13 cellular contexts compared by ENCODE assay signal in the genomic region with DNA sequence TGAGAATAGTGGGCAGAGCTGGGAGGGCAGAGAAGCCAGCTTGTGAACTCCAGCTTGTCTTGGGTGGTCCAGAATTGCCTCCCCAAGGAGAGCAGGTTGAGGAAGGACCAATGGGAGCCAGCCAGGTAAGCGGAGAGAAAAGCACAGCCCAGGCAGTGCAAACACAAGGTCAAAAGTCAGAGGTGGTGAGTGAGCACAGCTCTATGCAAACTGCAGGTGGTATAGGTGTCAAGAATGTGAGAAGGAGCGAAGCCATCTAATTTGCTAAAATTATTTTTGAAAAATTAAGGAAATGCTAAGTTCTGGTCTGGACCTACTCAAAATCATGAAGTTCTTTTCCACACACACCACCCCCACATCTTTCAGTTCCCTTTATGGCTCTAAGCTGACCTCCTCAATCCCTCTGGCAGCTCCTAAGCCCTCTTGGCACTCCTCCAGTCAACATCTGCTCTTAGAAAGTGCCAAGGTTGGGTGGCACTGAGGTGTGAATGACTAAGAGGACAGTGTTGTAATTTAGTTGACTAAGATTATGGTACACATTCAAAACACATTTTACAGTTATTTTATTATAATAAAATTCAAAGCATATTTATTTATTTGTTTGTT. TPM values are rescaled to one million over a fixed set of nuclear protein-coding genes. Genes with fewer than 3 reads are reported as not detected.
A peak's percentile ranks its signal among the peaks of the same experiment; 100 is the strongest.
DNase-seq lines count a peak whose midpoint lies in the region; ATAC-seq and TF ChIP-seq lines count a peak whose summit lies in the region.
"Had no signal": no experiment of that assay in that cellular context is flagged by ENCODE, and none has a peak within 500 bp of the region (broad histone marks: within the 10 kb centered on the region; RNA-seq: fewer than 3 reads in every experiment).

No MANE protein-coding gene starts in this region.

- POLR2A ChIA-PET in Panc1 (lab: Charles Lee) = no interaction called here

- intact Hi-C loops in Panc1 (cut with micrococcal nuclease; ENCODE audit: unreplicated experiment) = no loop called here
- intact Hi-C loops in activated T-helper 2 cell treated with anti-CD3 and anti-CD28 coated beads, Interferon-gamma antibody, Interleukin-2, Interleukin-4, amounts not matched to agents 10 μg/mL and 5 μg/mL and 100 μg/mL, durations not matched to agents 14 hours and 24 hours and 36 hours (cut with micrococcal nuclease) = no loop called here

- H3K27ac ChIP-seq in C4-2B = peak overlapping the region; percentile 58
- H3K27ac ChIP-seq in Panc1 (ENCODE audit: low read length) = no peak overlapping the region
- H3K27ac ChIP-seq: PC-9 had no signal

- H3K4me3 ChIP-seq in Panc1 (ENCODE audit: low read depth in 2 of 2, low read length in 2 of 2) = no peak overlapping the region
- H3K4me3 ChIP-seq: PC-9 had no signal

- ATAC-seq in Panc1 (no peak), GM18520 (IDR thresholded peaks at IDR 0.05; ENCODE audit: unreplicated experiment) (no peak), GM19397 (IDR thresholded peaks at IDR 0.05; ENCODE audit: unreplicated experiment) (no peak)
- ATAC-seq: activated naive CD4-positive, alpha-beta T cell treated with anti-CD3 and anti-CD28 coated beads, Interleukin-2, amount 50 U/mL, for 72 hours had no signal

- no peak overlapping the region for H3K4me3 Mint-ChIP-seq in activated T-helper 2 cell treated with anti-CD3 and anti-CD28 coated beads, Interferon-gamma antibody, Interleukin-2, Interleukin-4, amounts not matched to agents 10 μg/mL and 5 μg/mL and 100 μg/mL, durations not matched to agents 14 hours and 24 hours and 36 hours (ENCODE audit: low read depth)
- H3K4me3 Mint-ChIP-seq: nephron had no signal

- DNase-seq in NCI-H1092 treated with DMSO at 0.1 percent for 48 hours (lab: John Stamatoyannopoulos, UW) = peak; percentile 74
- peak; percentile 27 for DNase-seq in Panc1 (ENCODE audit: low read depth, low spot score)
- DNase-seq in kidney tubule cell (ENCODE audit: low spot score) = peak; percentile 7
- DNase-seq in activated T-helper 2 cell treated with anti-CD3 and anti-CD28 coated beads, Interferon-gamma antibody, Interleukin-2, Interleukin-4, amounts not matched to agents 10 μg/mL and 5 μg/mL and 100 μg/mL, durations not matched to agents 14 hours and 24 hours and 36 hours (ENCODE audit: low spot score) = no peak
- no peak for DNase-seq in GM13976 (ENCODE audit: low spot score)
- DNase-seq: activated CD4-positive, alpha-beta T cell treated with anti-CD3 and anti-CD28 coated beads for 48 hours; PC-9; stimulated activated CD4-positive, alpha-beta T cell treated with anti-CD3 and anti-CD28 coated beads, Interleukin-2, amount 100 ng/mL, for 24 hours had no signal

- H3K27ac Mint-ChIP-seq in activated T-helper 2 cell treated with anti-CD3 and anti-CD28 coated beads, Interferon-gamma antibody, Interleukin-2, Interleukin-4, amounts not matched to agents 10 μg/mL and 5 μg/mL and 100 μg/mL, durations not matched to agents 14 hours and 24 hours and 36 hours = no peak overlapping the region
- H3K27ac Mint-ChIP-seq: activated naive CD4-positive, alpha-beta T cell treated with anti-CD3 and anti-CD28 coated beads, Interleukin-2, amount 50 U/mL, for 72 hours; nephron had no signal

- H3K9me3 Mint-ChIP-seq in activated T-helper 2 cell treated with anti-CD3 and anti-CD28 coated beads, Interferon-gamma antibody, Interleukin-2, Interleukin-4, amounts not matched to agents 10 μg/mL and 5 μg/mL and 100 μg/mL, durations not matched to agents 14 hours and 24 hours and 36 hours = no peaks in the 10 kb centered on the region
- H3K9me3 Mint-ChIP-seq: nephron had no signal

- H3K9me3 ChIP-seq in Panc1 (ENCODE audit: control insufficient read depth, insufficient read depth, low read depth, low read length) = no peaks in the 10 kb centered on the region

- peaks cover 21% of the 10 kb centered on the region for H3K27me3 Mint-ChIP-seq in activated T-helper 2 cell treated with anti-CD3 and anti-CD28 coated beads, Interferon-gamma antibody, Interleukin-2, Interleukin-4, amounts not matched to agents 10 μg/mL and 5 μg/mL and 100 μg/mL, durations not matched to agents 14 hours and 24 hours and 36 hours (ENCODE audit: low read depth)

- H3K36me3 ChIP-seq in Panc1 (ENCODE audit: control insufficient read depth, insufficient read depth, low read length) = no peaks in the 10 kb centered on the region

- in situ Hi-C loops in Panc1 (cut with HindIII; ENCODE audit: low pct_unique_long_range_greater_than_20kb, low sequenced_read_pairs) (no loop called here), GM13976 (cut with MboI; ENCODE audit: low sequenced_read_pairs, unreplicated experiment) (no loop called here)

- CTCF ChIA-PET in Panc1 (lab: Charles Lee) = interaction anchor here (0.6 kb wide), 1 partner anchor 586 kb away, joined by 3 read pairs; no protein-coding TSS in a partner anchor

- peaks cover 2% of the 10 kb centered on the region; the same call in 1 of the 2 replicates for H3K27me3 ChIP-seq in Panc1 (ENCODE audit: control insufficient read depth, insufficient read depth, low read length)

- no peaks in the 10 kb centered on the region for H3K36me3 Mint-ChIP-seq in activated T-helper 2 cell treated with anti-CD3 and anti-CD28 coated beads, Interferon-gamma antibody, Interleukin-2, Interleukin-4, amounts not matched to agents 10 μg/mL and 5 μg/mL and 100 μg/mL, durations not matched to agents 14 hours and 24 hours and 36 hours (ENCODE audit: low read depth)
- H3K36me3 Mint-ChIP-seq: activated naive CD4-positive, alpha-beta T cell treated with anti-CD3 and anti-CD28 coated beads, Interleukin-2, amount 50 U/mL, for 72 hours had no signal

- no TSS peak for BruUV-seq in Panc1 (replicated peaks; lab: Mats Ljungman, UMichigan)

- H3K4me1 Mint-ChIP-seq in activated T-helper 2 cell treated with anti-CD3 and anti-CD28 coated beads, Interferon-gamma antibody, Interleukin-2, Interleukin-4, amounts not matched to agents 10 μg/mL and 5 μg/mL and 100 μg/mL, durations not matched to agents 14 hours and 24 hours and 36 hours (ENCODE audit: low read depth) = peaks cover 3% of the 10 kb centered on the region
- H3K4me1 Mint-ChIP-seq: nephron had no signal

- H3K4me1 ChIP-seq in Panc1 (ENCODE audit: control insufficient read depth, insufficient read depth, low read length) = no peaks in the 10 kb centered on the region

- TF ChIP-seq CTCF in C4-2B (conservative IDR thresholded peaks at IDR 0.05) (no peak), Panc1 (IDR thresholded peaks at IDR 0.05) (no peak), GM13976 (IDR thresholded peaks at IDR 0.05; ENCODE audit: borderline replicate concordance, control extremely low read depth, extremely low read depth, insufficient read depth, missing control alignments) (no peak)

RNA-seq across cellular contexts. Expression of a gene that starts 6.6 kb away (rescaled TPM):
- 1.8 TPM for total RNA-seq in Panc1 (2021; ENCODE audit: unreplicated experiment)
- polyA plus RNA-seq in Panc1 (2012; ENCODE audit: insufficient read length) = 0.82 TPM
- total RNA-seq in activated T-helper 2 cell treated with anti-CD3 and anti-CD28 coated beads, Interferon-gamma antibody, Interleukin-2, Interleukin-4, amounts not matched to agents 10 μg/mL and 5 μg/mL and 100 μg/mL, durations not matched to agents 14 hours and 24 hours and 36 hours = 17.0 and 20.9 TPM in 2 replicates

Comparison
In these comparisons a context has a peak if more than half of its experiments do, and no peak if none do; other contexts are left out.
1. DNase-seq: peak in NCI-H1092 treated with DMSO at 0.1 percent for 48 hours (single experiment), Panc1 (single experiment) and kidney tubule cell (single experiment); none in activated T-helper 2 cell treated with anti-CD3 and anti-CD28 coated beads, Interferon-gamma antibody, Interleukin-2, Interleukin-4, amounts not matched to agents 10 μg/mL and 5 μg/mL and 100 μg/mL, durations not matched to agents 14 hours and 24 hours and 36 hours (single experiment) and GM13976 (single experiment).